ENCODE assay signal across 34 cellular contexts in the genomic region with DNA sequence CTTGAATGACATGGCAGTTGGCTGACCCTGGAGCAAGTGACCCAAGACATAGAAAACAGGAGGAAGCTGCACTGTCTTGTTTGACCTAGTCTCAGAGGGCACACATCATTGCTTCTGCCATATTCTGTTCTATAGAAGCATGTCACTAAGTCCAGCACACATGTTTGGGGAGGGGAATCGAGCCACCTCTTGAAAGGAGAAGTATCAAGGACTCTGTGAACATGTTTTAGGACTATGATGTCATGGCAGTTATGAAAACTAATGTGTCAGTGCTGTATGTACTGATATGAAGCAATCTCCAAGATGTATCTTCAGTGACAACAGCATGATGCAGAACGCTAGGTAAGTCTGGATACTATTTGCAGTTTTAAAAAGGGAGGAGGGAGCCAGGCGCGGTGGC. TPM values are rescaled to one million over a fixed set of nuclear protein-coding genes. Genes with fewer than 3 reads are reported as not detected.
"Had no signal": no experiment of that assay in that cellular context is flagged by ENCODE, and none has a peak within 500 bp of the region (broad histone marks: within the 10 kb centered on the region; RNA-seq: fewer than 3 reads in every experiment).

No MANE protein-coding gene starts in this region.

- H3K9me3 ChIP-seq: colonic mucosa, esophagus squamous epithelium, heart right ventricle, psoas muscle had no signal

- DNase-seq: activated CD4-positive, alpha-beta memory T cell treated with anti-CD3 and anti-CD28 coated beads for 36 hours; activated CD4-positive, alpha-beta T cell treated with anti-CD3 and anti-CD28 coated beads, Interleukin-2, amount 10 ng/mL, durations not matched to agents 24 days and 14 days; activated CD4-positive, CD25-positive, alpha-beta regulatory T cell treated with anti-CD3 and anti-CD28 coated beads, Interleukin-2, amount 50 U/mL, for 72 hours; activated CD8-positive, alpha-beta memory T cell treated with anti-CD3 and anti-CD28 coated beads, Interleukin-2, amount 50 U/mL, for 48 hours; activated gamma-delta T cell treated with Interleukin-2 at 50 U/mL for 16 hours; activated naive CD4-positive, alpha-beta T cell treated with anti-CD3 and anti-CD28 coated beads, Interleukin-2, amount 50 U/mL, for 16 hours; activated T-cell treated with anti-CD3 and anti-CD28 coated beads, Interleukin-2, amount 50 U/mL, for 24 hours; cerebellar nuclear complex; colonic mucosa; effector CD8-positive, alpha-beta T cell; esophagus squamous epithelium; foreskin melanocyte; heart right ventricle; midbrain; naive thymus-derived CD8-positive, alpha-beta T cell; nucleus accumbens; psoas muscle; stimulated activated CD4-positive, alpha-beta T cell treated with anti-CD3 and anti-CD28 coated beads, Interleukin-1b, Interleukin-23, amount 100 ng/mL, for 48 hours; stimulated activated CD4-positive, alpha-beta T cell treated with anti-CD3 and anti-CD28 coated beads, Interleukin-4, amount 100 ng/mL, for 4 hours; stimulated activated CD8-positive, alpha-beta memory T cell treated with anti-CD3 and anti-CD28 coated beads, Interleukin-4, amount 100 ng/mL, for 48 hours; stimulated activated naive CD8-positive, alpha-beta T cell treated with anti-CD3 and anti-CD28 coated beads, Interleukin-15, amount 100 ng/mL, for 72 hours; substantia nigra; T1000 had no signal

- H3K4me1 ChIP-seq: colonic mucosa, parathyroid adenoma, psoas muscle had no signal

- ATAC-seq: activated T-helper 17 cell treated with anti-CD3 and anti-CD28 coated beads, Interleukin-2, amount 50 U/mL, for 72 hours; heart right ventricle; naive thymus-derived CD8-positive, alpha-beta T cell; psoas muscle; stimulated activated memory B cell treated with anti-CD40 and anti-IgM and Interleukin-4, amounts not matched to agents 10 μg/mL and 1 μg/mL and 100 μg/mL, for 72 hours; stimulated activated naive CD8-positive, alpha-beta T cell treated with anti-CD3 and anti-CD28 coated beads, Interleukin-15, amount 100 ng/mL, for 72 hours had no signal

- H3K4me1 Mint-ChIP-seq: activated CD4-positive, alpha-beta T cell treated with anti-CD3 and anti-CD28 coated beads, Interleukin-2, amount 10 ng/mL, durations not matched to agents 24 days and 14 days; activated T-helper 17 cell treated with anti-CD3 and anti-CD28 coated beads, Interleukin-2, amount 50 U/mL, for 72 hours; memory B cell; stimulated activated memory B cell treated with anti-CD40 and anti-IgM and Interleukin-4, amounts not matched to agents 10 μg/mL and 1 μg/mL and 100 μg/mL, for 72 hours; stimulated activated naive CD8-positive, alpha-beta T cell treated with anti-CD3 and anti-CD28 coated beads, Interleukin-15, amount 100 ng/mL, for 72 hours had no signal

- H3K36me3 Mint-ChIP-seq: activated CD4-positive, alpha-beta memory T cell treated with anti-CD3 and anti-CD28 coated beads for 36 hours; stimulated activated memory B cell treated with anti-CD40 and anti-IgM and Interleukin-4, amounts not matched to agents 10 μg/mL and 1 μg/mL and 100 μg/mL, for 72 hours; type B pancreatic cell had no signal

- H3K27me3 ChIP-seq: colonic mucosa, esophagus squamous epithelium, heart right ventricle had no signal

- H3K9me3 Mint-ChIP-seq: activated CD4-positive, alpha-beta memory T cell treated with anti-CD3 and anti-CD28 coated beads for 36 hours; activated CD4-positive, alpha-beta T cell treated with anti-CD3 and anti-CD28 coated beads, Interleukin-2, amount 10 ng/mL, durations not matched to agents 24 days and 14 days; activated T-cell treated with anti-CD3 and anti-CD28 coated beads, Interleukin-2, amount 50 U/mL, for 24 hours; activated T-helper 17 cell treated with anti-CD3 and anti-CD28 coated beads, Interleukin-2, amount 50 U/mL, for 72 hours; memory B cell; naive thymus-derived CD8-positive, alpha-beta T cell; neural crest cell; stimulated activated memory B cell treated with anti-CD40 and anti-IgM and Interleukin-4, amounts not matched to agents 10 μg/mL and 1 μg/mL and 100 μg/mL, for 72 hours; stimulated activated naive CD8-positive, alpha-beta T cell treated with anti-CD3 and anti-CD28 coated beads, Interleukin-15, amount 100 ng/mL, for 72 hours; type B pancreatic cell had no signal

- H3K27me3 Mint-ChIP-seq: activated CD4-positive, alpha-beta memory T cell treated with anti-CD3 and anti-CD28 coated beads for 36 hours; activated T-cell treated with anti-CD3 and anti-CD28 coated beads, Interleukin-2, amount 50 U/mL, for 24 hours; activated T-helper 17 cell treated with anti-CD3 and anti-CD28 coated beads, Interleukin-2, amount 50 U/mL, for 72 hours; memory B cell; naive thymus-derived CD8-positive, alpha-beta T cell; stimulated activated memory B cell treated with anti-CD40 and anti-IgM and Interleukin-4, amounts not matched to agents 10 μg/mL and 1 μg/mL and 100 μg/mL, for 72 hours; stimulated activated naive CD8-positive, alpha-beta T cell treated with anti-CD3 and anti-CD28 coated beads, Interleukin-15, amount 100 ng/mL, for 72 hours; type B pancreatic cell had no signal

- H3K27ac ChIP-seq: colonic mucosa, epithelial cell of prostate, esophagus squamous epithelium, heart right ventricle, parathyroid adenoma, psoas muscle had no signal

- H3K27ac Mint-ChIP-seq: activated CD4-positive, alpha-beta memory T cell treated with anti-CD3 and anti-CD28 coated beads for 36 hours; activated CD4-positive, alpha-beta T cell treated with anti-CD3 and anti-CD28 coated beads, Interleukin-2, amount 10 ng/mL, durations not matched to agents 24 days and 14 days; activated T-cell treated with anti-CD3 and anti-CD28 coated beads, Interleukin-2, amount 50 U/mL, for 24 hours; activated T-helper 17 cell treated with anti-CD3 and anti-CD28 coated beads, Interleukin-2, amount 50 U/mL, for 72 hours; memory B cell; naive thymus-derived CD8-positive, alpha-beta T cell; stimulated activated memory B cell treated with anti-CD40 and anti-IgM and Interleukin-4, amounts not matched to agents 10 μg/mL and 1 μg/mL and 100 μg/mL, for 72 hours; stimulated activated naive CD8-positive, alpha-beta T cell treated with anti-CD3 and anti-CD28 coated beads, Interleukin-15, amount 100 ng/mL, for 72 hours; type B pancreatic cell had no signal

- H3K36me3 ChIP-seq: colonic mucosa, esophagus squamous epithelium, heart right ventricle had no signal

- H3K4me3 ChIP-seq: colonic mucosa, esophagus squamous epithelium, heart right ventricle, psoas muscle, smooth muscle cell had no signal

- H3K4me3 Mint-ChIP-seq: activated CD4-positive, alpha-beta memory T cell treated with anti-CD3 and anti-CD28 coated beads for 36 hours; activated CD4-positive, alpha-beta T cell treated with anti-CD3 and anti-CD28 coated beads, Interleukin-2, amount 10 ng/mL, durations not matched to agents 24 days and 14 days; activated T-cell treated with anti-CD3 and anti-CD28 coated beads, Interleukin-2, amount 50 U/mL, for 24 hours; activated T-helper 17 cell treated with anti-CD3 and anti-CD28 coated beads, Interleukin-2, amount 50 U/mL, for 72 hours; memory B cell; naive thymus-derived CD8-positive, alpha-beta T cell; neural crest cell; stimulated activated memory B cell treated with anti-CD40 and anti-IgM and Interleukin-4, amounts not matched to agents 10 μg/mL and 1 μg/mL and 100 μg/mL, for 72 hours; stimulated activated naive CD8-positive, alpha-beta T cell treated with anti-CD3 and anti-CD28 coated beads, Interleukin-15, amount 100 ng/mL, for 72 hours; type B pancreatic cell had no signal

RNA-seq across cellular contexts. Expression of a gene that starts 21.9 kb away (rescaled TPM):
- total RNA-seq: bronchial epithelial cell; glomerular endothelial cell; kidney epithelial cell; naive thymus-derived CD8-positive, alpha-beta T cell; smooth muscle cell had no signal
- polyA plus RNA-seq: naive thymus-derived CD8-positive, alpha-beta T cell; smooth muscle cell had no signal
